ENCODE assay signal across 31 cellular contexts in genomic region chr6:9463311-9463710, GRCh38.
DNase-seq lines count a peak whose midpoint lies in the region; ATAC-seq, FAIRE-seq and TF ChIP-seq lines count a peak whose summit lies in the region.
"Had no signal": no experiment of that assay in that cellular context is flagged by ENCODE, and none has a peak within 500 bp of the region (broad histone marks: within the 10 kb centered on the region; RNA-seq: fewer than 3 reads in every experiment).

No MANE protein-coding gene starts in this region.

- CTCF ChIA-PET in PC-3 (lab: Charles Lee) = no interaction called here

- H3K79me2 ChIP-seq in PC-3 (ENCODE audit: low read length) = no peaks in the 10 kb centered on the region
- H3K79me2 ChIP-seq: hepatocyte had no signal

- no peaks in the 10 kb centered on the region for H3K9me3 ChIP-seq in PC-3 (ENCODE audit: low read length)
- H3K9me3 ChIP-seq: BE2C, esophagus squamous epithelium, gastrocnemius medialis, HAP-1, psoas muscle, testis had no signal

- H4K20me1 ChIP-seq in PC-3 (ENCODE audit: low read length) = no peaks in the 10 kb centered on the region

- BruUV-seq in PC-3 (replicated peaks; lab: Mats Ljungman, UMichigan) = no TSS peak

- peaks cover 39% of the 10 kb centered on the region for H3K27me3 ChIP-seq in PC-3 (ENCODE audit: low read length)
- H3K27me3 ChIP-seq: BE2C, esophagus squamous epithelium, gastrocnemius medialis, hepatocyte, testis had no signal

- H3K9ac ChIP-seq in PC-3 (ENCODE audit: low read length) = no peak overlapping the region

- peak; percentile 2 for DNase-seq in NCI-H1694 treated with DMSO at 0.1 percent for 48 hours (lab: John Stamatoyannopoulos, UW)
- no peak for DNase-seq in NCI-H1694 (lab: John Stamatoyannopoulos, UW)
- peak; percentile 95 for DNase-seq in LNCaP clone FGC (ENCODE audit: low read depth)
- DNase-seq in PC-3 = peak; percentile 43
- no peak for DNase-seq in progenitor cell of endocrine pancreas (ENCODE audit: low spot score, unreplicated experiment)
- no peak for DNase-seq in activated CD4-positive, alpha-beta T cell treated with anti-CD3 and anti-CD28 coated beads for 48 hours
- DNase-seq in AG20443 (ENCODE audit: low spot score) = no peak
- DNase-seq: activated CD8-positive, alpha-beta T cell treated with anti-CD3 and anti-CD28 coated beads, Interleukin-2, amount 10 ng/mL, durations not matched to agents 7 days and 5 days; activated effector memory CD4-positive, alpha-beta T cell treated with Interleukin-2 at 50 U/mL for 16 hours; anterior cingulate cortex; BE2C; caudate nucleus; DMS79 treated with DMSO at 0.1 percent for 48 hours; esophagus squamous epithelium; gastrocnemius medialis; IMR-90; mesenchymal stem cell; NCI-H2171 treated with DMSO at 0.1 percent for 48 hours; NCI-H526 treated with DMSO at 0.1 percent for 48 hours; psoas muscle; stimulated activated naive CD4-positive, alpha-beta T cell treated with Interleukin-2 at 50 U/mL for 16 hours; testis had no signal

- no peaks in the 10 kb centered on the region for H3K9me3 Mint-ChIP-seq in progenitor cell of endocrine pancreas (ENCODE audit: low read depth)
- H3K9me3 Mint-ChIP-seq: dendritic cell treated with granulocyte-macrophage colony-stimulating factor and Interleukin-4, amounts not matched to agents 40 ng/mL and 50 ng/mL, for 4 days; T-helper 1 cell treated with Interleukin-12 subunit alpha and Interleukin-12 subunit beta and Interleukin-4 antibody, amounts not matched to agents 30 μg/mL and 1 μg/mL, for 36 hours had no signal

- intact Hi-C loops in PC-3 (cut with micrococcal nuclease) = no loop called here

- ATAC-seq in PC-3 = peak; percentile 46; the same call in 1 of the 2 replicates
- ATAC-seq: activated CD8-positive, alpha-beta T cell treated with anti-CD3 and anti-CD28 coated beads, Interleukin-2, amount 10 ng/mL, durations not matched to agents 7 days and 5 days; gastrocnemius medialis; left lobe of liver; psoas muscle had no signal

- TF ChIP-seq CTCF in LNCaP clone FGC (IDR thresholded peaks at IDR 0.05; ENCODE audit: control insufficient read depth, extremely low read depth, insufficient read depth) (no peak), PC-3 (conservative IDR thresholded peaks at IDR 0.05; ENCODE audit: low read depth, low read length) (no peak), progenitor cell of endocrine pancreas (IDR thresholded peaks at IDR 0.05; ENCODE audit: unreplicated experiment) (no peak)

- no peaks in the 10 kb centered on the region for H3F3A ChIP-seq in PC-3 (ENCODE audit: low read length, unreplicated experiment)

- H3K27me3 Mint-ChIP-seq in progenitor cell of endocrine pancreas = no peaks in the 10 kb centered on the region
- H3K27me3 Mint-ChIP-seq: activated naive CD8-positive, alpha-beta T cell; dendritic cell treated with granulocyte-macrophage colony-stimulating factor and Interleukin-4, amounts not matched to agents 40 ng/mL and 50 ng/mL, for 4 days had no signal

- H3K4me1 Mint-ChIP-seq in progenitor cell of endocrine pancreas (ENCODE audit: low read depth) = no peaks in the 10 kb centered on the region

- POLR2A ChIA-PET in PC-3 (lab: Charles Lee; ENCODE audit: unreplicated experiment) = no interaction called here

- no peaks in the 10 kb centered on the region for H3K36me3 Mint-ChIP-seq in progenitor cell of endocrine pancreas (ENCODE audit: insufficient read depth)
- H3K36me3 Mint-ChIP-seq: activated naive CD8-positive, alpha-beta T cell had no signal

- H3K9me2 ChIP-seq in PC-3 (replicated peaks; ENCODE audit: low read length) = no peaks in the 10 kb centered on the region

- H3K4me1 ChIP-seq in PC-3 (ENCODE audit: insufficient read depth, low read length) = no peaks in the 10 kb centered on the region
- H3K4me1 ChIP-seq: BE2C, esophagus squamous epithelium, gastrocnemius medialis, HAP-1, psoas muscle, testis had no signal

- H3K36me3 ChIP-seq in PC-3 (ENCODE audit: low read depth, low read length) = no peaks in the 10 kb centered on the region
- H3K36me3 ChIP-seq: BE2C, esophagus squamous epithelium, gastrocnemius medialis, HAP-1 had no signal

- no peak overlapping the region for H3K4me3 Mint-ChIP-seq in progenitor cell of endocrine pancreas (ENCODE audit: low read depth)
- H3K4me3 Mint-ChIP-seq: activated CD8-positive, alpha-beta T cell treated with anti-CD3 and anti-CD28 coated beads, Interleukin-2, amount 10 ng/mL, durations not matched to agents 7 days and 5 days; activated naive CD8-positive, alpha-beta T cell; dendritic cell treated with granulocyte-macrophage colony-stimulating factor and Interleukin-4, amounts not matched to agents 40 ng/mL and 50 ng/mL, for 4 days; T-helper 1 cell treated with Interleukin-12 subunit alpha and Interleukin-12 subunit beta and Interleukin-4 antibody, amounts not matched to agents 30 μg/mL and 1 μg/mL, for 36 hours had no signal

- H3K4me2 ChIP-seq in PC-3 (ENCODE audit: low read length) = no peak overlapping the region
- H3K4me2 ChIP-seq: hepatocyte had no signal

- H3K27ac ChIP-seq in PC-3 (ENCODE audit: low read length) = no peak overlapping the region
- H3K27ac ChIP-seq: esophagus squamous epithelium, gastrocnemius medialis, hepatocyte, psoas muscle, testis had no signal

- no peak overlapping the region for H2AFZ ChIP-seq in PC-3 (ENCODE audit: low read length)
- H2AFZ ChIP-seq: hepatocyte had no signal

- H3K4me3 ChIP-seq in LNCaP clone FGC (ENCODE audit: low read depth, low read length) = no peak overlapping the region
- no peak overlapping the region for H3K4me3 ChIP-seq in PC-3 (ENCODE audit: low read length)
- H3K4me3 ChIP-seq: esophagus squamous epithelium, gastrocnemius medialis, HAP-1, hepatocyte, psoas muscle, testis had no signal

- no peak overlapping the region for H3K27ac Mint-ChIP-seq in progenitor cell of endocrine pancreas
- H3K27ac Mint-ChIP-seq: activated CD8-positive, alpha-beta T cell treated with anti-CD3 and anti-CD28 coated beads, Interleukin-2, amount 10 ng/mL, durations not matched to agents 7 days and 5 days; activated naive CD8-positive, alpha-beta T cell; dendritic cell treated with granulocyte-macrophage colony-stimulating factor and Interleukin-4, amounts not matched to agents 40 ng/mL and 50 ng/mL, for 4 days; T-helper 1 cell treated with Interleukin-12 subunit alpha and Interleukin-12 subunit beta and Interleukin-4 antibody, amounts not matched to agents 30 μg/mL and 1 μg/mL, for 36 hours had no signal

- peak; percentile 76 for FAIRE-seq in islet of Langerhans (lab: Jason Lieb, UNC)
- FAIRE-seq: A204.1, urothelium cell line had no signal

Comparison
In these comparisons a context has a peak if more than half of its experiments do, and no peak if none do; other contexts are left out.
1. DNase-seq: peak in NCI-H1694 treated with DMSO at 0.1 percent for 48 hours (single experiment), LNCaP clone FGC (single experiment) and PC-3 (single experiment); none in NCI-H1694 (single experiment), progenitor cell of endocrine pancreas (single experiment), activated CD4-positive, alpha-beta T cell treated with anti-CD3 and anti-CD28 coated beads for 48 hours (single experiment) and AG20443 (single experiment).